Comparison of ENCODE assay signal across 11 cellular contexts in the genomic region with DNA sequence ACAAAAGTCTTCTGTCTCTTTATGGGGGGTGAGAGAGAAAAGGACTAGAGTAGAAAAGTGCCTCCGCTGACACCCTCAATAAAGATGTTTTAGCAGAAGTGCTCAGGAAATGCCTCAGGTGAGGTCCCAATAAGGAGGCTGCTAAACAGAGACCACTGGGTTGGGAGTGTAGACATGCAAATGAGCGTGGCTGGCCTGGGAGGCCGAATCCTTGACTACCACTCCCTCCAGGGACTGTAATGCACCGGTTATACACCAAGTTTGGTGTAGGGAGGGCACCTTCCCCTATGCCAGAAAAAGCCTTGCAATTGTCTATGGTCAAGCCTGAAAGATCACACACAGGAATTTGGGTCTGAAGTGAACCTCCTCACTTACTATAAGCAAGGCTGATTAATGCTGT. TPM values are rescaled to one million over a fixed set of nuclear protein-coding genes. Genes with fewer than 3 reads are reported as not detected.
DNase-seq lines count a peak whose midpoint lies in the region; ATAC-seq and TF ChIP-seq lines count a peak whose summit lies in the region.
"Had no signal": no experiment of that assay in that cellular context is flagged by ENCODE, and none has a peak within 500 bp of the region (broad histone marks: within the 10 kb centered on the region; RNA-seq: fewer than 3 reads in every experiment).

No MANE protein-coding gene starts in this region.

- no peak overlapping the region for H3K4ac ChIP-seq in mesenchymal stem cell (ENCODE audit: low read depth in 1 of 2, low read length in 2 of 2)

- H3K36me3 ChIP-seq in CD8-positive, alpha-beta T cell (ENCODE audit: insufficient read depth, low read length) = peaks cover 26% of the 10 kb centered on the region
- peaks cover 10 to 52% of the 10 kb centered on the region in 2 experiments for H3K36me3 ChIP-seq in mesenchymal stem cell (ENCODE audit: control insufficient read depth in 1 of 2, insufficient read depth in 2 of 2, low read depth in 1 of 2, low read length in 2 of 2)

- H3K4me3 Mint-ChIP-seq in CD8-positive, alpha-beta T cell = peak overlapping the region; percentile 67
- peak overlapping the region; percentile 75 for H3K4me3 Mint-ChIP-seq in activated T-helper 1 cell treated with anti-CD3 and anti-CD28 coated beads, Interleukin-12 subunit alpha, Interleukin-12 subunit beta, Interleukin-2, Interleukin-4 antibody, amounts not matched to agents 30 ng/mL and 10 ng/mL and 1 ng/mL, durations not matched to agents 14 hours and 24 hours and 36 hours

- no peak for ATAC-seq in CD8-positive, alpha-beta T cell
- ATAC-seq in GM21619 (IDR thresholded peaks at IDR 0.05; ENCODE audit: unreplicated experiment) = peak; percentile 14
- ATAC-seq in GM18517 (IDR thresholded peaks at IDR 0.05; ENCODE audit: unreplicated experiment) = no peak
- ATAC-seq: left lung had no signal

- no peaks in the 10 kb centered on the region for H3K9me3 Mint-ChIP-seq in CD8-positive, alpha-beta T cell
- H3K9me3 Mint-ChIP-seq in activated T-helper 1 cell treated with anti-CD3 and anti-CD28 coated beads, Interleukin-12 subunit alpha, Interleukin-12 subunit beta, Interleukin-2, Interleukin-4 antibody, amounts not matched to agents 30 ng/mL and 10 ng/mL and 1 ng/mL, durations not matched to agents 14 hours and 24 hours and 36 hours = no peaks in the 10 kb centered on the region

- POLR2A ChIA-PET in CD8-positive, alpha-beta T cell (lab: Charles Lee) = no interaction called here

- no peak overlapping the region for H3K4me3 ChIP-seq in CD8-positive, alpha-beta T cell (ENCODE audit: low read depth, low read length)
- H3K4me3 ChIP-seq in mesenchymal stem cell (ENCODE audit: insufficient read depth in 1 of 2, low read depth in 1 of 2, low read length in 2 of 2) = peak overlapping the region in 1 of 2 experiments; percentile 96

- H3K27me3 Mint-ChIP-seq in CD8-positive, alpha-beta T cell (ENCODE audit: low read depth) = no peaks in the 10 kb centered on the region
- H3K27me3 Mint-ChIP-seq in activated T-helper 1 cell treated with anti-CD3 and anti-CD28 coated beads, Interleukin-12 subunit alpha, Interleukin-12 subunit beta, Interleukin-2, Interleukin-4 antibody, amounts not matched to agents 30 ng/mL and 10 ng/mL and 1 ng/mL, durations not matched to agents 14 hours and 24 hours and 36 hours (ENCODE audit: insufficient read depth) = no peaks in the 10 kb centered on the region

- no peak for TF ChIP-seq CTCF in CD8-positive, alpha-beta T cell (IDR thresholded peaks at IDR 0.05)

- CTCF ChIA-PET in CD8-positive, alpha-beta T cell (lab: Charles Lee) = no interaction called here

- H3K27ac Mint-ChIP-seq in CD8-positive, alpha-beta T cell = peak overlapping the region; percentile 22
- H3K27ac Mint-ChIP-seq in activated T-helper 1 cell treated with anti-CD3 and anti-CD28 coated beads, Interleukin-12 subunit alpha, Interleukin-12 subunit beta, Interleukin-2, Interleukin-4 antibody, amounts not matched to agents 30 ng/mL and 10 ng/mL and 1 ng/mL, durations not matched to agents 14 hours and 24 hours and 36 hours = peak overlapping the region; percentile 58

- H2BK5ac ChIP-seq in mesenchymal stem cell (ENCODE audit: low read depth, low read length, poor library complexity, severe bottlenecking) = no peak overlapping the region

- peak overlapping the region in 1 of 2 experiments; percentile 63 for H2BK12ac ChIP-seq in mesenchymal stem cell (ENCODE audit: low read length in 2 of 2)

- peaks cover 18% of the 10 kb centered on the region for H3K79me1 ChIP-seq in mesenchymal stem cell (replicated peaks; ENCODE audit: low read length, poor library complexity, severe bottlenecking)

- peak overlapping the region; percentile 24 to 51 for H3K23ac ChIP-seq in mesenchymal stem cell (ENCODE audit: low read length in 2 of 2)

- H3K36me3 Mint-ChIP-seq in CD8-positive, alpha-beta T cell = peaks cover 56% of the 10 kb centered on the region
- H3K36me3 Mint-ChIP-seq in activated T-helper 1 cell treated with anti-CD3 and anti-CD28 coated beads, Interleukin-12 subunit alpha, Interleukin-12 subunit beta, Interleukin-2, Interleukin-4 antibody, amounts not matched to agents 30 ng/mL and 10 ng/mL and 1 ng/mL, durations not matched to agents 14 hours and 24 hours and 36 hours (ENCODE audit: low read depth) = peaks cover 36% of the 10 kb centered on the region

- no peak overlapping the region for H3K4me2 ChIP-seq in mesenchymal stem cell (ENCODE audit: low read length, poor library complexity, severe bottlenecking)

- no peak overlapping the region for H3K18ac ChIP-seq in mesenchymal stem cell (ENCODE audit: low read depth in 1 of 2, low read length in 2 of 2)

- peaks cover 31% of the 10 kb centered on the region for H3K4me1 ChIP-seq in CD8-positive, alpha-beta T cell (ENCODE audit: insufficient read depth, low read length)
- peaks cover 4% of the 10 kb centered on the region for H3K4me1 ChIP-seq in mesenchymal stem cell (ENCODE audit: control insufficient read depth, insufficient read depth, low read depth, low read length)

- DNase-seq in CD8-positive, alpha-beta T cell = no peak
- no peak for DNase-seq in activated T-helper 1 cell treated with anti-CD3 and anti-CD28 coated beads, Interleukin-12 subunit alpha, Interleukin-12 subunit beta, Interleukin-2, Interleukin-4 antibody, amounts not matched to agents 30 ng/mL and 10 ng/mL and 1 ng/mL, durations not matched to agents 14 hours and 24 hours and 36 hours (ENCODE audit: low spot score)
- DNase-seq in mesenchymal stem cell = no peak
- DNase-seq in amygdala (lab: John Stamatoyannopoulos, UW) = no peak
- DNase-seq in NCI-H1930 (lab: John Stamatoyannopoulos, UW) = no peak
- no peak for DNase-seq in effector CD4-positive, alpha-beta T cell
- DNase-seq: left lung, NCI-H1092 treated with DMSO at 0.1 percent for 48 hours, SHP77 had no signal

- peaks cover 60% of the 10 kb centered on the region for H3K4me1 Mint-ChIP-seq in CD8-positive, alpha-beta T cell (ENCODE audit: low read depth)
- peaks cover 65% of the 10 kb centered on the region for H3K4me1 Mint-ChIP-seq in activated T-helper 1 cell treated with anti-CD3 and anti-CD28 coated beads, Interleukin-12 subunit alpha, Interleukin-12 subunit beta, Interleukin-2, Interleukin-4 antibody, amounts not matched to agents 30 ng/mL and 10 ng/mL and 1 ng/mL, durations not matched to agents 14 hours and 24 hours and 36 hours (ENCODE audit: low read depth)

- intact Hi-C loops in CD8-positive, alpha-beta T cell (cut with DNase I, micrococcal nuclease) = loop anchor here (5.0 to 10.0 kb wide), 4 partner anchors 1182 to 1372 kb away; a partner anchor contains a TSS
- intact Hi-C loops in activated T-helper 1 cell treated with anti-CD3 and anti-CD28 coated beads, Interleukin-12 subunit alpha, Interleukin-12 subunit beta, Interleukin-2, Interleukin-4 antibody, amounts not matched to agents 30 ng/mL and 10 ng/mL and 1 ng/mL, durations not matched to agents 14 hours and 24 hours and 36 hours (cut with micrococcal nuclease) = loop anchor here (10.0 kb wide), 1 partner anchor 1222 kb away; no protein-coding TSS in a partner anchor

- no peak overlapping the region for H4K8ac ChIP-seq in mesenchymal stem cell (ENCODE audit: low read length)

- H2BK120ac ChIP-seq in mesenchymal stem cell (ENCODE audit: low read depth, low read length) = no peak overlapping the region

- H3K9me3 ChIP-seq in CD8-positive, alpha-beta T cell (ENCODE audit: low read length) = no peaks in the 10 kb centered on the region
- no peaks in the 10 kb centered on the region for H3K9me3 ChIP-seq in mesenchymal stem cell (ENCODE audit: control insufficient read depth, low read length)
- H3K9me3 ChIP-seq: left lung had no signal

- no peak overlapping the region for H4K91ac ChIP-seq in mesenchymal stem cell (ENCODE audit: low read length)

- WGBS in mesenchymal stem cell = 100% methylated on average over 3 of the region's 4 CpGs

- no peaks in the 10 kb centered on the region for H3K27me3 ChIP-seq in CD8-positive, alpha-beta T cell (ENCODE audit: insufficient read depth, low read length)
- no peaks in the 10 kb centered on the region for H3K27me3 ChIP-seq in mesenchymal stem cell (ENCODE audit: control insufficient read depth in 1 of 2, insufficient read depth in 1 of 2, low read length in 2 of 2)
- H3K27me3 ChIP-seq: left lung had no signal

- H2BK15ac ChIP-seq in mesenchymal stem cell (ENCODE audit: low read depth, poor library complexity, severe bottlenecking) = no peak overlapping the region

- peak overlapping the region; percentile 92 for H3K9ac ChIP-seq in mesenchymal stem cell (ENCODE audit: low read length)

- no peak overlapping the region for H3K27ac ChIP-seq in CD8-positive, alpha-beta T cell (ENCODE audit: low read depth, low read length)
- no peak overlapping the region for H3K27ac ChIP-seq in mesenchymal stem cell (ENCODE audit: low read length, poor library complexity, severe bottlenecking)
- H3K27ac ChIP-seq: left lung had no signal

- H2AFZ ChIP-seq in mesenchymal stem cell (ENCODE audit: low read depth, low read length) = no peak overlapping the region

- H3K14ac ChIP-seq in mesenchymal stem cell (ENCODE audit: low read length in 2 of 2) = no peak overlapping the region

- H2AK5ac ChIP-seq in mesenchymal stem cell (ENCODE audit: low read length, severe bottlenecking) = no peak overlapping the region

RNA-seq across cellular contexts. Expression of a gene that starts 1.8 kb away (rescaled TPM):
- 10 to 100 TPM; 28.3 to 28.5 TPM for total RNA-seq in CD8-positive, alpha-beta T cell
- 63.7 and 65.0 TPM in 2 replicates for total RNA-seq in activated T-helper 1 cell treated with anti-CD3 and anti-CD28 coated beads, Interleukin-12 subunit alpha, Interleukin-12 subunit beta, Interleukin-2, Interleukin-4 antibody, amounts not matched to agents 30 ng/mL and 10 ng/mL and 1 ng/mL, durations not matched to agents 14 hours and 24 hours and 36 hours
- polyA plus RNA-seq in mesenchymal stem cell (2013, experiment 1 of 2) = 52.3 TPM
- polyA plus RNA-seq in mesenchymal stem cell (2013, experiment 2 of 2) = 54.8 TPM
